Comparison of ENCODE assay signal across 1 cellular context in genomic region chr16:50208460-50208931, GRCh38.
TF ChIP-seq lines count a peak whose summit lies in the region.

No MANE protein-coding gene starts in this region.

TF ChIP-seq in GM23338, 12 proteins besides CTCF, POLR2A, EP300 and RAD21 (continued from another document):
- TF ChIP-seq, protein P1, sequence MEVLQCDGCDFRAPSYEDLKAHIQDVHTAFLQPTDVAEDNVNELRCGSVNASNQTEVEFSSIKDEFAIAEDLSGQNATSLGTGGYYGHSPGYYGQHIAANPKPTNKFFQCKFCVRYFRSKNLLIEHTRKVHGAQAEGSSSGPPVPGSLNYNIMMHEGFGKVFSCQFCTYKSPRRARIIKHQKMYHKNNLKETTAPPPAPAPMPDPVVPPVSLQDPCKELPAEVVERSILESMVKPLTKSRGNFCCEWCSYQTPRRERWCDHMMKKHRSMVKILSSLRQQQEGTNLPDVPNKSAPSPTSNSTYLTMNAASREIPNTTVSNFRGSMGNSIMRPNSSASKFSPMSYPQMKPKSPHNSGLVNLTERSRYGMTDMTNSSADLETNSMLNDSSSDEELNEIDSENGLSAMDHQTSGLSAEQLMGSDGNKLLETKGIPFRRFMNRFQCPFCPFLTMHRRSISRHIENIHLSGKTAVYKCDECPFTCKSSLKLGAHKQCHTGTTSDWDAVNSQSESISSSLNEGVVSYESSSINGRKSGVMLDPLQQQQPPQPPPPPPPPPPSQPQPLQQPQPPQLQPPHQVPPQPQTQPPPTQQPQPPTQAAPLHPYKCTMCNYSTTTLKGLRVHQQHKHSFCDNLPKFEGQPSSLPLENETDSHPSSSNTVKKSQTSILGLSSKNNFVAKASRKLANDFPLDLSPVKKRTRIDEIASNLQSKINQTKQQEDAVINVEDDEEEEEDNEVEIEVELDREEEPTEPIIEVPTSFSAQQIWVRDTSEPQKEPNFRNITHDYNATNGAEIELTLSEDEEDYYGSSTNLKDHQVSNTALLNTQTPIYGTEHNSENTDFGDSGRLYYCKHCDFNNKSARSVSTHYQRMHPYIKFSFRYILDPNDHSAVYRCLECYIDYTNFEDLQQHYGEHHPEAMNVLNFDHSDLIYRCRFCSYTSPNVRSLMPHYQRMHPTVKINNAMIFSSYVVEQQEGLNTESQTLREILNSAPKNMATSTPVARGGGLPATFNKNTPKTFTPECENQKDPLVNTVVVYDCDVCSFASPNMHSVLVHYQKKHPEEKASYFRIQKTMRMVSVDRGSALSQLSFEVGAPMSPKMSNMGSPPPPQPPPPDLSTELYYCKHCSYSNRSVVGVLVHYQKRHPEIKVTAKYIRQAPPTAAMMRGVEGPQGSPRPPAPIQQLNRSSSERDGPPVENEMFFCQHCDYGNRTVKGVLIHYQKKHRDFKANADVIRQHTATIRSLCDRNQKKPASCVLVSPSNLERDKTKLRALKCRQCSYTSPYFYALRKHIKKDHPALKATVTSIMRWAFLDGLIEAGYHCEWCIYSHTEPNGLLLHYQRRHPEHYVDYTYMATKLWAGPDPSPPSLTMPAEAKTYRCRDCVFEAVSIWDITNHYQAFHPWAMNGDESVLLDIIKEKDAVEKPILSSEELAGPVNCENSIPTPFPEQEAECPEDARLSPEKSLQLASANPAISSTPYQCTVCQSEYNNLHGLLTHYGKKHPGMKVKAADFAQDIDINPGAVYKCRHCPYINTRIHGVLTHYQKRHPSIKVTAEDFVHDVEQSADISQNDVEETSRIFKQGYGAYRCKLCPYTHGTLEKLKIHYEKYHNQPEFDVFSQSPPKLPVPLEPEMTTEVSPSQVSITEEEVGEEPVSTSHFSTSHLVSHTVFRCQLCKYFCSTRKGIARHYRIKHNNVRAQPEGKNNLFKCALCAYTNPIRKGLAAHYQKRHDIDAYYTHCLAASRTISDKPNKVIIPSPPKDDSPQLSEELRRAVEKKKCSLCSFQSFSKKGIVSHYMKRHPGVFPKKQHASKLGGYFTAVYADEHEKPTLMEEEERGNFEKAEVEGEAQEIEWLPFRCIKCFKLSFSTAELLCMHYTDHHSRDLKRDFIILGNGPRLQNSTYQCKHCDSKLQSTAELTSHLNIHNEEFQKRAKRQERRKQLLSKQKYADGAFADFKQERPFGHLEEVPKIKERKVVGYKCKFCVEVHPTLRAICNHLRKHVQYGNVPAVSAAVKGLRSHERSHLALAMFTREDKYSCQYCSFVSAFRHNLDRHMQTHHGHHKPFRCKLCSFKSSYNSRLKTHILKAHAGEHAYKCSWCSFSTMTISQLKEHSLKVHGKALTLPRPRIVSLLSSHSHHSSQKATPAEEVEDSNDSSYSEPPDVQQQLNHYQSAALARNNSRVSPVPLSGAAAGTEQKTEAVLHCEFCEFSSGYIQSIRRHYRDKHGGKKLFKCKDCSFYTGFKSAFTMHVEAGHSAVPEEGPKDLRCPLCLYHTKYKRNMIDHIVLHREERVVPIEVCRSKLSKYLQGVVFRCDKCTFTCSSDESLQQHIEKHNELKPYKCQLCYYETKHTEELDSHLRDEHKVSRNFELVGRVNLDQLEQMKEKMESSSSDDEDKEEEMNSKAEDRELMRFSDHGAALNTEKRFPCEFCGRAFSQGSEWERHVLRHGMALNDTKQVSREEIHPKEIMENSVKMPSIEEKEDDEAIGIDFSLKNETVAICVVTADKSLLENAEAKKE (CRISPR knock-in tag; IDR thresholded peaks at IDR 0.05), result no peak
- TF ChIP-seq, protein P2, sequence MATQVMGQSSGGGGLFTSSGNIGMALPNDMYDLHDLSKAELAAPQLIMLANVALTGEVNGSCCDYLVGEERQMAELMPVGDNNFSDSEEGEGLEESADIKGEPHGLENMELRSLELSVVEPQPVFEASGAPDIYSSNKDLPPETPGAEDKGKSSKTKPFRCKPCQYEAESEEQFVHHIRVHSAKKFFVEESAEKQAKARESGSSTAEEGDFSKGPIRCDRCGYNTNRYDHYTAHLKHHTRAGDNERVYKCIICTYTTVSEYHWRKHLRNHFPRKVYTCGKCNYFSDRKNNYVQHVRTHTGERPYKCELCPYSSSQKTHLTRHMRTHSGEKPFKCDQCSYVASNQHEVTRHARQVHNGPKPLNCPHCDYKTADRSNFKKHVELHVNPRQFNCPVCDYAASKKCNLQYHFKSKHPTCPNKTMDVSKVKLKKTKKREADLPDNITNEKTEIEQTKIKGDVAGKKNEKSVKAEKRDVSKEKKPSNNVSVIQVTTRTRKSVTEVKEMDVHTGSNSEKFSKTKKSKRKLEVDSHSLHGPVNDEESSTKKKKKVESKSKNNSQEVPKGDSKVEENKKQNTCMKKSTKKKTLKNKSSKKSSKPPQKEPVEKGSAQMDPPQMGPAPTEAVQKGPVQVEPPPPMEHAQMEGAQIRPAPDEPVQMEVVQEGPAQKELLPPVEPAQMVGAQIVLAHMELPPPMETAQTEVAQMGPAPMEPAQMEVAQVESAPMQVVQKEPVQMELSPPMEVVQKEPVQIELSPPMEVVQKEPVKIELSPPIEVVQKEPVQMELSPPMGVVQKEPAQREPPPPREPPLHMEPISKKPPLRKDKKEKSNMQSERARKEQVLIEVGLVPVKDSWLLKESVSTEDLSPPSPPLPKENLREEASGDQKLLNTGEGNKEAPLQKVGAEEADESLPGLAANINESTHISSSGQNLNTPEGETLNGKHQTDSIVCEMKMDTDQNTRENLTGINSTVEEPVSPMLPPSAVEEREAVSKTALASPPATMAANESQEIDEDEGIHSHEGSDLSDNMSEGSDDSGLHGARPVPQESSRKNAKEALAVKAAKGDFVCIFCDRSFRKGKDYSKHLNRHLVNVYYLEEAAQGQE (IDR thresholded peaks at IDR 0.05; ENCODE audit: unreplicated experiment), result no peak
- TF ChIP-seq NANOG (IDR thresholded peaks at IDR 0.05; ENCODE audit: borderline replicate concordance), result no peak
- no peak for TF ChIP-seq ZNF331 (CRISPR knock-in tag; IDR thresholded peaks at IDR 0.05; ENCODE audit: low read depth)
- TF ChIP-seq EZH2 (IDR thresholded peaks at IDR 0.05; ENCODE audit: low read depth, unreplicated experiment), result no peak
- TF ChIP-seq JUNB (IDR thresholded peaks at IDR 0.05; ENCODE audit: unreplicated experiment), result no peak
- no peak for TF ChIP-seq EZH2phosphoT487 (IDR thresholded peaks at IDR 0.05; ENCODE audit: unreplicated experiment)
- no peak for TF ChIP-seq ZNF114 (CRISPR knock-in tag; IDR thresholded peaks at IDR 0.05)
